18 cellular contexts compared by ENCODE assay signal in the genomic region with DNA sequence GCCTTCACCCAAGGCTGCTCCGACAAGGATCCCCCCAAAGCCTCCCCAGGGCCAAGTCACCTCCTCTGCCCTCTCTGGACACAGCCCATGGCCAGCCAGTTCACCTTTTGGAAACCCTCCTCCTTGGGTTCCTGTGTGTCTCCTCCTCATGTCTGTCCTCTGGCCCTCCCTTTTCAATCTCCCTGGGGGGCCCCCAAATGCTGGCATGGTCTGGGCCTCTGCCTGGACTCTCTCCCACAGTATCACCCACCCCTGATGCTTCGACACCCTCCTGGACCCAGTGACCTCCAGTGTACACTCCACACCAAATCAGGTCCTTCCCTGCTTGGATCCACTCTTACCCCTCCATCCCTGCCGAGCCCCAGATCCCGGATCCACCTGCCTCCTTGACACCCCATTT. TPM values are rescaled to one million over a fixed set of nuclear protein-coding genes. Genes with fewer than 3 reads are reported as not detected.
DNase-seq lines count a peak whose midpoint lies in the region; ATAC-seq and TF ChIP-seq lines count a peak whose summit lies in the region.
"Had no signal": no experiment of that assay in that cellular context is flagged by ENCODE, and none has a peak within 500 bp of the region (broad histone marks: within the 10 kb centered on the region; RNA-seq: fewer than 3 reads in every experiment).

No MANE protein-coding gene starts in this region.

- H3K4me3 ChIP-seq in RWPE2 (ENCODE audit: severe bottlenecking) (no peak overlapping the region), neural progenitor cell (no peak overlapping the region)
- H3K4me3 ChIP-seq: A549 had no signal

- TF ChIP-seq CTCF in RWPE2 (IDR thresholded peaks at IDR 0.05; ENCODE audit: poor library complexity, severe bottlenecking) (no peak), endothelial cell (IDR thresholded peaks at IDR 0.05; ENCODE audit: unreplicated experiment) (no peak), neural progenitor cell (IDR thresholded peaks at IDR 0.05) (no peak), type B pancreatic cell (conservative IDR thresholded peaks at IDR 0.05) (no peak)

- H3K27me3 Mint-ChIP-seq in endothelial cell (ENCODE audit: unreplicated experiment) (peaks cover 8% of the 10 kb centered on the region), neural progenitor cell (ENCODE audit: insufficient read depth, low read depth) (peaks cover 11% of the 10 kb centered on the region), type B pancreatic cell (peaks cover 26% of the 10 kb centered on the region)

- H3K4me1 Mint-ChIP-seq in endothelial cell (ENCODE audit: unreplicated experiment) (peaks cover 23% of the 10 kb centered on the region), neural progenitor cell (peaks cover 22% of the 10 kb centered on the region), type B pancreatic cell (ENCODE audit: unreplicated experiment) (peaks cover 17% of the 10 kb centered on the region)
- H3K4me1 Mint-ChIP-seq: CD4-positive, alpha-beta memory T cell had no signal

- H3K9me3 Mint-ChIP-seq in endothelial cell (ENCODE audit: unreplicated experiment): no peaks in the 10 kb centered on the region
- no peaks in the 10 kb centered on the region for H3K9me3 Mint-ChIP-seq in neural progenitor cell
- peaks cover 6% of the 10 kb centered on the region for H3K9me3 Mint-ChIP-seq in type B pancreatic cell

- no peak overlapping the region for H2AFZ ChIP-seq in neural progenitor cell (replicated peaks)

- no peak overlapping the region for H3K27ac Mint-ChIP-seq in endothelial cell (ENCODE audit: unreplicated experiment)
- H3K27ac Mint-ChIP-seq in neural progenitor cell: peak overlapping the region; percentile 85
- H3K27ac Mint-ChIP-seq in type B pancreatic cell: no peak overlapping the region
- H3K27ac Mint-ChIP-seq: CD4-positive, alpha-beta memory T cell; H9 had no signal

- no peaks in the 10 kb centered on the region for H3K79me2 ChIP-seq in neural progenitor cell (ENCODE audit: low read depth)

- H3K9me3 ChIP-seq in RWPE2 (ENCODE audit: severe bottlenecking): no peaks in the 10 kb centered on the region
- H3K9me3 ChIP-seq in neural progenitor cell (ENCODE audit: low read depth): no peaks in the 10 kb centered on the region
- H3K9me3 ChIP-seq: A549 had no signal

- H3K4me1 ChIP-seq in RWPE2 (ENCODE audit: insufficient read depth, poor library complexity, severe bottlenecking) (no peaks in the 10 kb centered on the region), neural progenitor cell (no peaks in the 10 kb centered on the region)
- H3K4me1 ChIP-seq: A549 had no signal

- no peak overlapping the region for H3K27ac ChIP-seq in RWPE2 (ENCODE audit: poor library complexity, severe bottlenecking)
- no peak overlapping the region for H3K27ac ChIP-seq in neural progenitor cell
- H3K27ac ChIP-seq: 22Rv1, A549, C4-2B had no signal

- no peaks in the 10 kb centered on the region for H4K20me1 ChIP-seq in neural progenitor cell (ENCODE audit: low read depth)

- H3K27me3 ChIP-seq in RWPE2 (ENCODE audit: insufficient read depth, poor library complexity, severe bottlenecking) (peaks cover 6% of the 10 kb centered on the region), neural progenitor cell (no peaks in the 10 kb centered on the region)

- H3K4me3 Mint-ChIP-seq in endothelial cell (ENCODE audit: unreplicated experiment): peak overlapping the region; percentile 23
- no peak overlapping the region for H3K4me3 Mint-ChIP-seq in neural progenitor cell
- H3K4me3 Mint-ChIP-seq in type B pancreatic cell: no peak overlapping the region
- H3K4me3 Mint-ChIP-seq: CD4-positive, alpha-beta memory T cell; H9 had no signal

- peak; percentile 67 for DNase-seq in RWPE2 (ENCODE audit: low spot score)
- no peak for DNase-seq in endothelial cell (ENCODE audit: low spot score)
- DNase-seq in neural progenitor cell (ENCODE audit: low spot score): no peak
- DNase-seq in type B pancreatic cell (ENCODE audit: extremely low spot score, unreplicated experiment): peak; percentile 57
- no peak for DNase-seq in NCI-H748 (lab: John Stamatoyannopoulos, UW; ENCODE audit: unreplicated experiment)
- DNase-seq: AML-193; CD4-positive, alpha-beta memory T cell; DMS153; DMS79; GDM1; H9; IMR-90 had no signal

- peaks cover 5% of the 10 kb centered on the region for H3K36me3 Mint-ChIP-seq in endothelial cell (ENCODE audit: low read depth, unreplicated experiment)
- no peaks in the 10 kb centered on the region for H3K36me3 Mint-ChIP-seq in neural progenitor cell
- H3K36me3 Mint-ChIP-seq in type B pancreatic cell: no peaks in the 10 kb centered on the region
- H3K36me3 Mint-ChIP-seq: CD4-positive, alpha-beta memory T cell had no signal

- no peak for ATAC-seq in RWPE2 (ENCODE audit: low read depth)
- no peak for ATAC-seq in GM18861 (IDR thresholded peaks at IDR 0.05; ENCODE audit: unreplicated experiment)
- no peak for ATAC-seq in GM18907 (IDR thresholded peaks at IDR 0.05; ENCODE audit: unreplicated experiment)
- ATAC-seq: A549 had no signal

- H3K9ac ChIP-seq in neural progenitor cell: no peak overlapping the region

- no peaks in the 10 kb centered on the region for H3K36me3 ChIP-seq in RWPE2 (ENCODE audit: low read depth)
- no peaks in the 10 kb centered on the region for H3K36me3 ChIP-seq in neural progenitor cell

- no peak overlapping the region for H3K4me2 ChIP-seq in neural progenitor cell
- H3K4me2 ChIP-seq: A549 had no signal

- peaks cover 2% of the 10 kb centered on the region for H3F3A ChIP-seq in neural progenitor cell (ENCODE audit: low read depth)

RNA-seq across cellular contexts. Expression of a gene that starts 46.7 kb away (rescaled TPM):
- total RNA-seq in endothelial cell (ENCODE audit: unreplicated experiment) (0.54 TPM), neural progenitor cell (ENCODE audit: low replicate concordance) (0.37 TPM in 1 of 2 replicates, not detected in the other), type B pancreatic cell (ENCODE audit: low replicate concordance) (19.2 and 114 TPM in 2 replicates)
- total RNA-seq: CD4-positive, alpha-beta memory T cell; Daoy had no signal

RNA-seq across cellular contexts. Expression of a gene that starts 53.3 kb away (rescaled TPM):
- 178 TPM for total RNA-seq in endothelial cell (ENCODE audit: unreplicated experiment)
- 46.4 and 74.3 TPM in 2 replicates for total RNA-seq in neural progenitor cell (ENCODE audit: low replicate concordance)
- total RNA-seq in type B pancreatic cell (ENCODE audit: low replicate concordance): 75.7 and 79.7 TPM in 2 replicates

Comparison
In these comparisons a context has a peak if more than half of its experiments do, and no peak if none do; other contexts are left out.
1. DNase-seq: peak in RWPE2 (single experiment) and type B pancreatic cell (single experiment); none in endothelial cell (single experiment), neural progenitor cell (single experiment) and NCI-H748 (single experiment).
2. RNA of a gene that starts 46.7 kb away (total RNA-seq): 19.2 to 114 TPM in type B pancreatic cell; 0.54 TPM in endothelial cell (single experiment) and 0.37 TPM in neural progenitor cell; every median in the first group is over 10 times any median in the second.